In the genomic region with DNA sequence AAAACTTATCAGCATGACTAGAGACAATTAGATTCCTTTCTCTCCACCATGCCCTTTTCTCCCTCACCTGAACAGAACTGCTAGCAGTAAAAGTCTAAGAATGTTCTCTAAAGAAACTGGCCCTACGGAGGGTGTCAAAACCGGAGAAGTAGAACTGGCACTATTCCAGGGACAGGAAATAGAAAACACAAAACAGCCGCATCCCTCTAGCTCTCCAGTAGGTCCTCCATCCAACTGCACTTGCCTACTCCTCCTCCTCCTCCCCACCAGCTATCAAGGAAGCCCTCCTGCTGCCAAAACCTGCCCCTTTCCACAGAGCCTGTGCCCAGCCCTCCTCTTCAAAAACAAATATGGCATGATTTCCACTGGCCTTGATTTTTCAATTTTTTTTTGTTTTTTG, we compare ENCODE assay signal across 25 cellular contexts.
"Had no signal": no experiment of that assay in that cellular context is flagged by ENCODE, and none has a peak within 500 bp of the region (broad histone marks: within the 10 kb centered on the region; RNA-seq: fewer than 3 reads in every experiment).

No MANE protein-coding gene starts in this region.

- H3K4me3 Mint-ChIP-seq: mesothelial cell of epicardium; natural killer cell; nephron progenitor cell; neural progenitor cell; stimulated activated memory B cell treated with anti-CD40 and anti-IgM and Interleukin-4, amounts not matched to agents 10 μg/mL and 1 μg/mL and 100 μg/mL, for 72 hours; stimulated activated naive CD8-positive, alpha-beta T cell treated with anti-CD3 and anti-CD28 coated beads, Interleukin-15, amount 100 ng/mL, for 72 hours; type B pancreatic cell had no signal

- H3K27ac Mint-ChIP-seq: mesothelial cell of epicardium; naive B cell; natural killer cell; nephron progenitor cell; progenitor cell of endocrine pancreas; stimulated activated memory B cell treated with anti-CD40 and anti-IgM and Interleukin-4, amounts not matched to agents 10 μg/mL and 1 μg/mL and 100 μg/mL, for 72 hours; stimulated activated naive CD8-positive, alpha-beta T cell treated with anti-CD3 and anti-CD28 coated beads, Interleukin-15, amount 100 ng/mL, for 72 hours; type B pancreatic cell had no signal

- DNase-seq: islet precursor cell; left ventricle myocardium inferior; mesendoderm; naive B cell; natural killer cell; nephron progenitor cell; occipital lobe; right lobe of liver; stimulated activated CD4-positive, alpha-beta T cell treated with anti-CD3 and anti-CD28 coated beads, Interleukin-1b, Interleukin-23, amount 100 ng/mL, for 48 hours; stimulated activated CD4-positive, alpha-beta T cell treated with anti-CD3 and anti-CD28 coated beads, Interleukin-2, amount 100 ng/mL, for 48 hours; stimulated activated CD4-positive, alpha-beta T cell treated with anti-CD3 and anti-CD28 coated beads, Interleukin-4, amount 100 ng/mL, for 4 hours; stimulated activated CD8-positive, alpha-beta memory T cell treated with anti-CD3 and anti-CD28 coated beads, Interleukin-4, amount 100 ng/mL, for 48 hours; stimulated activated naive CD4-positive, alpha-beta T cell treated with Interleukin-2 at 50 U/mL for 16 hours; stimulated activated naive CD8-positive, alpha-beta T cell treated with anti-CD3 and anti-CD28 coated beads, Interleukin-15, amount 100 ng/mL, for 72 hours; substantia nigra; uterus had no signal

- H3K4me3 ChIP-seq: left ventricle myocardium inferior, lung, neural progenitor cell, right atrium auricular region, right lobe of liver, smooth muscle cell, tibial nerve, uterus had no signal

- H3K9me3 Mint-ChIP-seq: naive B cell; natural killer cell; stimulated activated memory B cell treated with anti-CD40 and anti-IgM and Interleukin-4, amounts not matched to agents 10 μg/mL and 1 μg/mL and 100 μg/mL, for 72 hours; stimulated activated naive CD8-positive, alpha-beta T cell treated with anti-CD3 and anti-CD28 coated beads, Interleukin-15, amount 100 ng/mL, for 72 hours; type B pancreatic cell had no signal

- H3K27me3 Mint-ChIP-seq: progenitor cell of endocrine pancreas; stimulated activated memory B cell treated with anti-CD40 and anti-IgM and Interleukin-4, amounts not matched to agents 10 μg/mL and 1 μg/mL and 100 μg/mL, for 72 hours; stimulated activated naive CD8-positive, alpha-beta T cell treated with anti-CD3 and anti-CD28 coated beads, Interleukin-15, amount 100 ng/mL, for 72 hours; type B pancreatic cell had no signal

- ATAC-seq: natural killer cell; right lobe of liver; stimulated activated memory B cell treated with anti-CD40 and anti-IgM and Interleukin-4, amounts not matched to agents 10 μg/mL and 1 μg/mL and 100 μg/mL, for 72 hours; stimulated activated naive CD8-positive, alpha-beta T cell treated with anti-CD3 and anti-CD28 coated beads, Interleukin-15, amount 100 ng/mL, for 72 hours had no signal

- H3K36me3 Mint-ChIP-seq: natural killer cell; neural progenitor cell; stimulated activated memory B cell treated with anti-CD40 and anti-IgM and Interleukin-4, amounts not matched to agents 10 μg/mL and 1 μg/mL and 100 μg/mL, for 72 hours had no signal

- H3K4me1 Mint-ChIP-seq: mesothelial cell of epicardium; naive B cell; natural killer cell; nephron progenitor cell; neural progenitor cell; stimulated activated memory B cell treated with anti-CD40 and anti-IgM and Interleukin-4, amounts not matched to agents 10 μg/mL and 1 μg/mL and 100 μg/mL, for 72 hours; stimulated activated naive CD8-positive, alpha-beta T cell treated with anti-CD3 and anti-CD28 coated beads, Interleukin-15, amount 100 ng/mL, for 72 hours had no signal
